In the genomic region with DNA sequence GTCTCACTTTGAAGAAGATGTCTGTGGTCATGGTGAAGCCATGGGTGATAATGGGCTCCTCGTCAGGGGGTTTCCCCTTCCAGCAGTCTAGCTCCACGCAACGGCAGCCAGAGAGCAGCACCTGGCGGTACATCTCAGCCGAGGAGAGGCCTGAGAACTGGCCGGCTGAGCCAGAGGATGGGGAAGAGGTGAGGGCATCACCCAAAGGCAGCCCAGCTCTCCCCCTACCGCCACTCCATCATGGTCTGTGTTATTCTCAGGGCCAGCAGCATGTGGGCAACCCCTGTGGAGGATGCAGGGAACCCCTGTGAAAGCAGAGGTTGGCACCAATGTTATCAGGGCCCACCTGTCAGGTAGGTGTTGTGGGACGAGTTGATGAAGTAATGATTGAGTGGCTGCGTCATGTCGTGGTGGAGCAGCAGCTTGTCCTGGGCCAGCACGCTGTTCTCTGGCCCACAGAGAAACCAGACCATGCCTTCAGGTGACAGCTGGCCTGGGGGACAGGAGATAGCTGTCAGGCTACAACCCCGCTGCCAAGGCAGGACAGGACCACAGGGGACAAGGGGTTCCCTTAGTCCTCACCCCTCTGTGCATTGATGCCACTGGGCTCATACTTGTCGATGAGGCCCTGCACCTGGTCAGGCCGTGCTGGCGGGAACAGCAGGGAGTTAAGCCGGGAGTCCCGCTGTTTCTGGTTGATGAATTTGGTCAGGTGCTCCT, we compare ENCODE assay signal across 36 cellular contexts. TPM values are rescaled to one million over a fixed set of nuclear protein-coding genes. Genes with fewer than 3 reads are reported as not detected.
"Had no signal": no experiment of that assay in that cellular context is flagged by ENCODE, and none has a peak within 500 bp of the region (broad histone marks: within the 10 kb centered on the region; RNA-seq: fewer than 3 reads in every experiment).

No MANE protein-coding gene starts in this region.

- H3K4me1 ChIP-seq: ascending aorta had no signal

- H3K9me3 ChIP-seq: ascending aorta had no signal

- H3K27me3 ChIP-seq: ascending aorta, cardiac muscle cell had no signal

- H3K36me3 ChIP-seq: ascending aorta, cardiac muscle cell had no signal

- ATAC-seq: activated CD8-positive, alpha-beta memory T cell treated with anti-CD3 and anti-CD28 coated beads, Interleukin-2, amount 10 ng/mL, durations not matched to agents 7 days and 5 days; activated T-cell treated with anti-CD3 and anti-CD28 coated beads, Interleukin-2, amount 50 U/mL, for 72 hours; activated T-helper 17 cell treated with anti-CD3 and anti-CD28 coated beads, Interleukin-2, amount 50 U/mL, for 72 hours; Panc1; SK-N-SH treated with all-trans-retinoic acid at 6 μM for 48 hours; T-cell; T-helper 17 cell had no signal

- DNase-seq: activated B cell treated with CpG ODN at 0.5 μM for 24 hours; activated CD4-positive, alpha-beta memory T cell treated with anti-CD3 and anti-CD28 coated beads, Interleukin-2, amount 10 ng/mL, durations not matched to agents 7 days and 5 days; activated CD4-positive, alpha-beta T cell treated with anti-CD3 and anti-CD28 coated beads for 4 hours; activated CD4-positive, alpha-beta T cell treated with anti-CD3 and anti-CD28 coated beads, Interleukin-2, amount 50 U/mL, for 1 hour; activated CD4-positive, CD25-positive, alpha-beta regulatory T cell treated with anti-CD3 and anti-CD28 coated beads, Interleukin-2, amount 50 U/mL, for 72 hours; activated CD8-positive, alpha-beta memory T cell treated with anti-CD3 and anti-CD28 coated beads for 24 hours; activated CD8-positive, alpha-beta memory T cell treated with anti-CD3 and anti-CD28 coated beads, Interleukin-2, amount 10 ng/mL, durations not matched to agents 7 days and 5 days; activated CD8-positive, alpha-beta memory T cell treated with anti-CD3 and anti-CD28 coated beads, Interleukin-2, amount 50 U/mL, for 48 hours; activated effector memory CD4-positive, alpha-beta T cell treated with anti-CD3 and anti-CD28 coated beads, Interleukin-2, amount 50 U/mL, for 16 hours; activated naive CD4-positive, alpha-beta T cell; activated naive CD4-positive, alpha-beta T cell treated with anti-CD3 and anti-CD28 coated beads, Interleukin-2, amount 50 U/mL, for 16 hours; activated naive CD8-positive, alpha-beta T cell treated with anti-CD3 and anti-CD28 coated beads for 36 hours; activated T-cell treated with anti-CD3 and anti-CD28 coated beads, Interleukin-2, amount 50 U/mL, for 72 hours; amniotic stem cell; Karpas-422; KBM-7; NCI-H1105; NCI-H1417 treated with DMSO at 0.1 percent for 48 hours; NCI-H1694 treated with DMSO at 0.1 percent for 48 hours; NCI-H2029; NCI-H2171; NCI-H2227 treated with DMSO at 0.1 percent for 48 hours; NCI-H524 treated with DMSO at 0.1 percent for 48 hours; SIG-M5; T-cell; T-helper 17 cell had no signal

- H3K4me3 ChIP-seq: ascending aorta, cardiac muscle cell had no signal

- H3K27ac ChIP-seq: ascending aorta, VCaP had no signal

RNA-seq across cellular contexts. Expression of a gene that starts 15.5 kb away (rescaled TPM):
- total RNA-seq: activated B cell treated with CpG ODN at 0.5 μM for 24 hours; activated CD4-positive, alpha-beta memory T cell treated with anti-CD3 and anti-CD28 coated beads, Interleukin-2, amount 10 ng/mL, durations not matched to agents 7 days and 5 days; activated CD8-positive, alpha-beta memory T cell treated with anti-CD3 and anti-CD28 coated beads, Interleukin-2, amount 10 ng/mL, durations not matched to agents 7 days and 5 days; activated naive CD8-positive, alpha-beta T cell treated with anti-CD3 and anti-CD28 coated beads for 36 hours; activated T-cell treated with anti-CD3 and anti-CD28 coated beads, Interleukin-2, amount 50 U/mL, for 72 hours; activated T-helper 17 cell treated with anti-CD3 and anti-CD28 coated beads, Interleukin-2, amount 50 U/mL, for 72 hours; ascending aorta; MCF 10A; NCI-H460; RPMI7951 had no signal

RNA-seq across cellular contexts. Expression of a gene that starts 52.5 kb away (rescaled TPM):
- total RNA-seq: activated B cell treated with CpG ODN at 0.5 μM for 24 hours; activated CD4-positive, alpha-beta memory T cell treated with anti-CD3 and anti-CD28 coated beads, Interleukin-2, amount 10 ng/mL, durations not matched to agents 7 days and 5 days; activated CD8-positive, alpha-beta memory T cell treated with anti-CD3 and anti-CD28 coated beads, Interleukin-2, amount 10 ng/mL, durations not matched to agents 7 days and 5 days; activated naive CD8-positive, alpha-beta T cell treated with anti-CD3 and anti-CD28 coated beads for 36 hours; activated T-cell treated with anti-CD3 and anti-CD28 coated beads, Interleukin-2, amount 50 U/mL, for 72 hours; activated T-helper 17 cell treated with anti-CD3 and anti-CD28 coated beads, Interleukin-2, amount 50 U/mL, for 72 hours; ascending aorta; cardiac muscle cell; MCF 10A; NCI-H460; RPMI7951; SK-MEL-5; T-helper 17 cell had no signal
- polyA plus RNA-seq: cardiac muscle cell had no signal
